Comparison of ENCODE assay signal across 1 cellular context in genomic region chr11:65849366-65849765, GRCh38.
TF ChIP-seq lines count a peak whose summit lies in the region.

No MANE protein-coding gene starts in this region.

TF ChIP-seq in HepG2, 621 proteins besides CTCF, POLR2A, EP300 and RAD21:
- no peak for TF ChIP-seq ZBTB4 (CRISPR knock-in tag; IDR thresholded peaks at IDR 0.05; ENCODE audit: borderline replicate concordance)
- TF ChIP-seq ZNF616 (CRISPR knock-in tag; IDR thresholded peaks at IDR 0.05; ENCODE audit: low read depth): 0 out of 2 replicates have a peak, but pooled peaks have one; percentile 12
- no peak for TF ChIP-seq PHF5A (CRISPR knock-in tag; IDR thresholded peaks at IDR 0.05; ENCODE audit: low read depth, unreplicated experiment)
- TF ChIP-seq ZNF609 (CRISPR knock-in tag; IDR thresholded peaks at IDR 0.05; ENCODE audit: borderline replicate concordance): no peak
- peak; percentile 76 for TF ChIP-seq POGK (CRISPR knock-in tag; conservative IDR thresholded peaks at IDR 0.05)
- TF ChIP-seq KMT2B (CRISPR knock-in tag; IDR thresholded peaks at IDR 0.05): no peak
- TF ChIP-seq TCF12 (IDR thresholded peaks at IDR 0.05): no peak
- no peak for TF ChIP-seq TCF12 (CRISPR knock-in tag; IDR thresholded peaks at IDR 0.05)
- no peak for TF ChIP-seq BCL3 (CRISPR knock-in tag; IDR thresholded peaks at IDR 0.05)
- TF ChIP-seq KAT2B (IDR thresholded peaks at IDR 0.05; ENCODE audit: borderline replicate concordance, low read depth, low read length): no peak
- TF ChIP-seq CBX2 (IDR thresholded peaks at IDR 0.05; ENCODE audit: low read depth, low read length): no peak
- no peak for TF ChIP-seq CBX2 (CRISPR knock-in tag; IDR thresholded peaks at IDR 0.05; ENCODE audit: low read depth)
- peak; percentile 66; the same call in 1 of the 2 replicates for TF ChIP-seq HNRNPL (IDR thresholded peaks at IDR 0.05; ENCODE audit: low read depth, low read length)
- 0 out of 4 replicates have a peak, but pooled peaks of 1 of the 2 experiments have one; percentile 13 for TF ChIP-seq NR2F1 (CRISPR knock-in tag; IDR thresholded peaks at IDR 0.05)
- no peak for TF ChIP-seq ZNF619 (CRISPR knock-in tag; IDR thresholded peaks at IDR 0.05)
- no peak for TF ChIP-seq REXO4 (CRISPR knock-in tag; IDR thresholded peaks at IDR 0.05; ENCODE audit: borderline replicate concordance)
